ENCODE assay signal across 14 cellular contexts in the genomic region with DNA sequence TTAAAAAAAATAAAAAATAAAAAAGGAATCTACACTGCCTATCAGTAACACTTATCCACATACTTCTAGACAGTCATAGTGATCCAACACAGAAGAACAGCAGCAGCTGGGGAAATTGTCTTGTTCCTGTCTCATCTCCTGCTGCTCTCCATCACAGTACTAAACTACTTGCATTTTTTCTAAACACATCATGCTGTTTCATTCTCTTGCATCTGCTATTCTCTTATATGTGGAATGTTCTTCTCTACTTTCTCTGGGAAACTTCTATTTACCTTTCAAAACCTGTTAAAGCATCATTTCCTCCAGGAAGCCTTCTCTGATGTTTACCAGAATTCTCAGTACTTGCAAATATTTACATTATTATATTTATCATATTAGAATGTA. TPM values are rescaled to one million over a fixed set of nuclear protein-coding genes. Genes with fewer than 3 reads are reported as not detected.
DNase-seq lines count a peak whose midpoint lies in the region; ATAC-seq and TF ChIP-seq lines count a peak whose summit lies in the region.
"Had no signal": no experiment of that assay in that cellular context is flagged by ENCODE, and none has a peak within 500 bp of the region (broad histone marks: within the 10 kb centered on the region; RNA-seq: fewer than 3 reads in every experiment).

No MANE protein-coding gene starts in this region.

- H3K4me3 ChIP-seq in epithelial cell of esophagus (ENCODE audit: low read length): no peak overlapping the region
- H3K4me3 ChIP-seq: upper lobe of left lung had no signal

- TF ChIP-seq CTCF in epithelial cell of esophagus (IDR thresholded peaks at IDR 0.05; ENCODE audit: insufficient read depth, low read depth, low read length, missing control alignments): no peak

- ATAC-seq in GM18870 (IDR thresholded peaks at IDR 0.05; ENCODE audit: unreplicated experiment) (no peak), HG02981 (IDR thresholded peaks at IDR 0.05; ENCODE audit: unreplicated experiment) (no peak)

- DNase-seq in DMS53 (lab: John Stamatoyannopoulos, UW) (peak; percentile 20), NCI-H460 (ENCODE audit: extremely low read depth, low read depth) (peak; percentile 70), epithelial cell of esophagus (ENCODE audit: low read depth) (peak; percentile 29), myocyte (ENCODE audit: low read depth) (peak; percentile 74), NCI-H524 (lab: John Stamatoyannopoulos, UW) (no peak), NCI-H128 (lab: John Stamatoyannopoulos, UW; ENCODE audit: unreplicated experiment) (no peak)
- DNase-seq: activated naive CD4-positive, alpha-beta T cell treated with anti-CD3 and anti-CD28 coated beads, Interleukin-2, amount 50 U/mL, for 16 hours; kidney; NCI-H1930; NCI-H748 treated with DMSO at 0.1 percent for 48 hours; stimulated activated CD8-positive, alpha-beta memory T cell treated with anti-CD3 and anti-CD28 coated beads, Interleukin-4, amount 100 ng/mL, for 48 hours; upper lobe of left lung had no signal

RNA-seq across cellular contexts. Expression of gene ATF7, which starts 57.0 kb away (rescaled TPM):
- total RNA-seq in NCI-H460 (2014; rRNA removed; shearing (Covaris generic)): 24.9 and 31.6 TPM in 2 replicates
- polyA plus RNA-seq in NCI-H460 (2014; cell fraction: nucleus; rRNA removed): 8.1 and 8.6 TPM in 2 replicates
- 15.5 and 25.3 TPM in 2 replicates for total RNA-seq in myocyte
- polyA plus RNA-seq in myocyte (2012): 23.9 TPM

Comparison
In these comparisons a context has a peak if more than half of its experiments do, and no peak if none do; other contexts are left out.
1. DNase-seq: peak in DMS53 (single experiment), NCI-H460 (single experiment), epithelial cell of esophagus (single experiment) and myocyte (single experiment); none in NCI-H524 (0 of 2) and NCI-H128 (single experiment).